Comparison of ENCODE assay signal across 7 cellular contexts in genomic region chr17:36721560-36722120, GRCh38.
DNase-seq lines count a peak whose midpoint lies in the region; ATAC-seq and TF ChIP-seq lines count a peak whose summit lies in the region.

No MANE protein-coding gene starts in this region.

- H3K27me3 Mint-ChIP-seq in central memory CD8-positive, alpha-beta T cell: peaks cover 19% of the 10 kb centered on the region
- peaks cover 48% of the 10 kb centered on the region for H3K27me3 Mint-ChIP-seq in osteocyte (ENCODE audit: unreplicated experiment)

- no peaks in the 10 kb centered on the region for H3K9me3 Mint-ChIP-seq in central memory CD8-positive, alpha-beta T cell
- no peaks in the 10 kb centered on the region for H3K9me3 Mint-ChIP-seq in osteocyte (ENCODE audit: unreplicated experiment)

- H3K4me1 Mint-ChIP-seq in central memory CD8-positive, alpha-beta T cell: peaks cover 48% of the 10 kb centered on the region
- H3K4me1 Mint-ChIP-seq in osteocyte (ENCODE audit: unreplicated experiment): peaks cover 5% of the 10 kb centered on the region

- H3K36me3 Mint-ChIP-seq in central memory CD8-positive, alpha-beta T cell (ENCODE audit: insufficient read depth): no peaks in the 10 kb centered on the region
- H3K36me3 Mint-ChIP-seq in osteocyte (ENCODE audit: unreplicated experiment): no peaks in the 10 kb centered on the region

- TF ChIP-seq CTCF in GM20000 (IDR thresholded peaks at IDR 0.05; ENCODE audit: extremely low read depth, missing control alignments) (no peak), osteocyte (IDR thresholded peaks at IDR 0.05) (no peak)

- H3K4me3 Mint-ChIP-seq in central memory CD8-positive, alpha-beta T cell: peak overlapping the region; percentile 79
- peak overlapping the region; percentile 50 for H3K4me3 Mint-ChIP-seq in osteocyte (ENCODE audit: unreplicated experiment)

- peak overlapping the region; percentile 79 for H3K27ac Mint-ChIP-seq in central memory CD8-positive, alpha-beta T cell (ENCODE audit: low read depth)
- H3K27ac Mint-ChIP-seq in osteocyte (ENCODE audit: unreplicated experiment): no peak overlapping the region

- ATAC-seq in central memory CD8-positive, alpha-beta T cell (replicated peaks; ENCODE audit: extremely low read depth, poor library complexity, severe bottlenecking): peak; percentile 9
- no peak for ATAC-seq in GM21381 (IDR thresholded peaks at IDR 0.05; ENCODE audit: unreplicated experiment)

- DNase-seq in GM20000 (ENCODE audit: low spot score): peak; percentile 56
- DNase-seq in NCI-H1105 treated with DMSO at 0.1 percent for 48 hours (lab: John Stamatoyannopoulos, UW): peak; percentile 71
- no peak for DNase-seq in central memory CD8-positive, alpha-beta T cell (ENCODE audit: low spot score in 2 of 2)
- DNase-seq in osteocyte (ENCODE audit: extremely low spot score, unreplicated experiment): no peak
- no peak for DNase-seq in NCI-H128 (lab: John Stamatoyannopoulos, UW; ENCODE audit: unreplicated experiment)
- DNase-seq in mucosa of gallbladder (ENCODE audit: low spot score): no peak

Comparison
In these comparisons a context has a peak if more than half of its experiments do, and no peak if none do; other contexts are left out.
1. DNase-seq: peak in GM20000 (single experiment) and NCI-H1105 treated with DMSO at 0.1 percent for 48 hours (single experiment); none in central memory CD8-positive, alpha-beta T cell (0 of 2), osteocyte (single experiment), NCI-H128 (single experiment) and mucosa of gallbladder (single experiment).